ENCODE assay signal across 22 cellular contexts in genomic region chr10:11245981-11246590, GRCh38.
"Had no signal": no experiment of that assay in that cellular context is flagged by ENCODE, and none has a peak within 500 bp of the region (broad histone marks: within the 10 kb centered on the region; RNA-seq: fewer than 3 reads in every experiment).

No MANE protein-coding gene starts in this region.

- H3K9ac ChIP-seq: neural progenitor cell had no signal

- H3K4me2 ChIP-seq: hepatocyte, neural progenitor cell had no signal

- H3K4me3 Mint-ChIP-seq: activated CD4-positive, alpha-beta T cell treated with anti-CD3 and anti-CD28 coated beads, Interleukin-2, amount 10 ng/mL, durations not matched to agents 7 days and 5 days; activated T-cell treated with anti-CD3 and anti-CD28 coated beads, Interleukin-2, amount 50 U/mL, for 24 hours; activated T-helper 17 cell treated with anti-CD3 and anti-CD28 coated beads, Interleukin-2, amount 50 U/mL, for 72 hours; brain; dendritic cell treated with granulocyte-macrophage colony-stimulating factor and Interleukin-4, amounts not matched to agents 40 ng/mL and 50 ng/mL, for 4 days; immature natural killer cell; naive B cell; neural progenitor cell; stimulated activated naive CD8-positive, alpha-beta T cell treated with anti-CD3 and anti-CD28 coated beads, Interleukin-15, Interleukin-2, amounts not matched to agents 100 ng/mL and 50 ng/mL, for 24 hours had no signal

- ATAC-seq: left lobe of liver had no signal

- H3K79me2 ChIP-seq: hepatocyte had no signal

- H3K27me3 ChIP-seq: hepatocyte, neural progenitor cell, tibial artery had no signal

- H3K36me3 ChIP-seq: neural progenitor cell, WERI-Rb-1 had no signal

- H3K9me3 ChIP-seq: tibial artery had no signal

- H3K27ac Mint-ChIP-seq: activated CD4-positive, alpha-beta T cell treated with anti-CD3 and anti-CD28 coated beads, Interleukin-2, amount 10 ng/mL, durations not matched to agents 7 days and 5 days; activated naive CD4-positive, alpha-beta T cell treated with anti-CD3 and anti-CD28 coated beads, Interleukin-2, amount 50 U/mL, for 72 hours; activated T-cell treated with anti-CD3 and anti-CD28 coated beads, Interleukin-2, amount 50 U/mL, for 24 hours; activated T-helper 17 cell treated with anti-CD3 and anti-CD28 coated beads, Interleukin-2, amount 50 U/mL, for 72 hours; brain; dendritic cell treated with granulocyte-macrophage colony-stimulating factor and Interleukin-4, amounts not matched to agents 40 ng/mL and 50 ng/mL, for 4 days; immature natural killer cell; naive B cell; neural progenitor cell; progenitor cell of endocrine pancreas; stimulated activated naive CD8-positive, alpha-beta T cell treated with anti-CD3 and anti-CD28 coated beads, Interleukin-15, Interleukin-2, amounts not matched to agents 100 ng/mL and 50 ng/mL, for 24 hours had no signal

- H2AFZ ChIP-seq: hepatocyte, neural progenitor cell had no signal

- DNase-seq: activated CD4-positive, alpha-beta T cell treated with anti-CD3 and anti-CD28 coated beads, Interleukin-2, amount 10 ng/mL, durations not matched to agents 7 days and 5 days; activated CD4-positive, CD25-positive, alpha-beta regulatory T cell treated with anti-CD3 and anti-CD28 coated beads, Interleukin-2, amount 50 U/mL, for 72 hours; activated CD8-positive, alpha-beta memory T cell treated with anti-CD3 and anti-CD28 coated beads, Interleukin-2, amount 50 U/mL, for 4 hours; aorta; effector memory CD4-positive, alpha-beta T cell; foreskin melanocyte; immature natural killer cell; retina; tibial artery; WERI-Rb-1 had no signal

- H3K9me3 Mint-ChIP-seq: activated CD4-positive, alpha-beta T cell treated with anti-CD3 and anti-CD28 coated beads, Interleukin-2, amount 10 ng/mL, durations not matched to agents 7 days and 5 days; activated naive CD4-positive, alpha-beta T cell treated with anti-CD3 and anti-CD28 coated beads, Interleukin-2, amount 50 U/mL, for 72 hours; activated T-cell treated with anti-CD3 and anti-CD28 coated beads, Interleukin-2, amount 50 U/mL, for 24 hours; activated T-helper 17 cell treated with anti-CD3 and anti-CD28 coated beads, Interleukin-2, amount 50 U/mL, for 72 hours; brain; dendritic cell treated with granulocyte-macrophage colony-stimulating factor and Interleukin-4, amounts not matched to agents 40 ng/mL and 50 ng/mL, for 4 days; immature natural killer cell; naive B cell; neural progenitor cell; stimulated activated naive CD8-positive, alpha-beta T cell treated with anti-CD3 and anti-CD28 coated beads, Interleukin-15, Interleukin-2, amounts not matched to agents 100 ng/mL and 50 ng/mL, for 24 hours had no signal

- H3K27me3 Mint-ChIP-seq: activated CD4-positive, alpha-beta T cell treated with anti-CD3 and anti-CD28 coated beads, Interleukin-2, amount 10 ng/mL, durations not matched to agents 7 days and 5 days; activated T-cell treated with anti-CD3 and anti-CD28 coated beads, Interleukin-2, amount 50 U/mL, for 24 hours; activated T-helper 17 cell treated with anti-CD3 and anti-CD28 coated beads, Interleukin-2, amount 50 U/mL, for 72 hours; brain; dendritic cell treated with granulocyte-macrophage colony-stimulating factor and Interleukin-4, amounts not matched to agents 40 ng/mL and 50 ng/mL, for 4 days; naive B cell; stimulated activated naive CD8-positive, alpha-beta T cell treated with anti-CD3 and anti-CD28 coated beads, Interleukin-15, Interleukin-2, amounts not matched to agents 100 ng/mL and 50 ng/mL, for 24 hours had no signal

- H3K4me3 ChIP-seq: hepatocyte, lung, neural progenitor cell, tibial artery had no signal

- H3K27ac ChIP-seq: hepatocyte, neural progenitor cell, tibial artery, WERI-Rb-1 had no signal
